In the genomic region with DNA sequence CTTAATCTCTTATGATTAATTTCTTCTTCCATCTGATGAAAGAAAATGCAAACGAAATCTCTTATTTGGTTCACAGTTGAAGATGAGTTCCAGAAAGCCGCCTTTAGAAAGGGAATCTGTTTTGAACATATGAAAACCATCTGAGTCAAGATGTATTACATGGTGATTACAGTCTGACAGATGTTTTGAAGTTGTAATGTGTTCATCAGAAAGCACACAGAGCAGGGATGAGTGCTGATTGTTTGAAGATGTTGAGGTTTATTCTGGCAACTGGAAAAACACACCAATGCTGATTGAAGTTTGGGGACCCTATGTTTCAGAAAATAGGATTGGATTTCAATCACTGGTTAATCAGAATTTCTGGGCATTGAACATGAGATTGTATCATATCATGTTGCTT, we compare ENCODE assay signal across 21 cellular contexts.
DNase-seq lines count a peak whose midpoint lies in the region; ATAC-seq, FAIRE-seq and TF ChIP-seq lines count a peak whose summit lies in the region.
"Had no signal": no experiment of that assay in that cellular context is flagged by ENCODE, and none has a peak within 500 bp of the region (broad histone marks: within the 10 kb centered on the region; RNA-seq: fewer than 3 reads in every experiment).

No MANE protein-coding gene starts in this region.

- H3K4me1 Mint-ChIP-seq in activated naive CD4-positive, alpha-beta T cell treated with anti-CD3 and anti-CD28 coated beads for 36 hours (ENCODE audit: low read depth): peaks cover 30% of the 10 kb centered on the region
- no peaks in the 10 kb centered on the region for H3K4me1 Mint-ChIP-seq in MCF 10A (ENCODE audit: insufficient read depth, unreplicated experiment)
- H3K4me1 Mint-ChIP-seq: B cell, H9 had no signal

- CTCF ChIA-PET in activated naive CD4-positive, alpha-beta T cell treated with anti-CD3 and anti-CD28 coated beads for 36 hours (lab: Charles Lee): no interaction called here
- CTCF ChIA-PET in H1 (lab: Charles Lee; ENCODE audit: partially characterized antibody): no interaction called here
- CTCF ChIA-PET in MCF 10A (lab: Yijun Ruan, JAX): no interaction called here

- H3K27ac ChIP-seq in HUES64 (ENCODE audit: low read depth, low read length): peak overlapping the region; percentile 98
- H3K27ac ChIP-seq in H1 (ENCODE audit: low read depth, low read length): peak overlapping the region; percentile 81; the same call in 1 of the 2 replicates
- H3K27ac ChIP-seq in iPS-20b (ENCODE audit: low read length): peak overlapping the region; percentile 94
- H3K27ac ChIP-seq: 22Rv1, BLaER1, C4-2B had no signal

- H3K36me3 ChIP-seq in HUES64 (ENCODE audit: insufficient read depth, low read length) (no peaks in the 10 kb centered on the region; the same call in 1 of the 2 replicates), H1 (ENCODE audit: control insufficient read depth in 2 of 4, insufficient read depth in 4 of 4, low read length in 3 of 4) (peaks cover 0 to 9% (median 4%) of the 10 kb centered on the region in 4 experiments; a peak in 2 of 8 replicates), iPS-20b (ENCODE audit: insufficient read depth, low read depth, low read length) (peaks cover 12% of the 10 kb centered on the region)
- H3K36me3 ChIP-seq: BLaER1 had no signal

- H3K9me3 Mint-ChIP-seq in activated naive CD4-positive, alpha-beta T cell treated with anti-CD3 and anti-CD28 coated beads for 36 hours: no peaks in the 10 kb centered on the region
- H3K9me3 Mint-ChIP-seq in MCF 10A (ENCODE audit: unreplicated experiment): no peaks in the 10 kb centered on the region
- H3K9me3 Mint-ChIP-seq: CD4-positive, CD25-positive, alpha-beta regulatory T cell; CD8-positive, alpha-beta T cell; H9 had no signal

- H3K27ac Mint-ChIP-seq in activated naive CD4-positive, alpha-beta T cell treated with anti-CD3 and anti-CD28 coated beads for 36 hours: peak overlapping the region; percentile 24
- H3K27ac Mint-ChIP-seq in MCF 10A (ENCODE audit: low read depth, unreplicated experiment): no peak overlapping the region
- H3K27ac Mint-ChIP-seq: B cell; CD4-positive, CD25-positive, alpha-beta regulatory T cell; CD8-positive, alpha-beta T cell; H9 had no signal

- H3K79me1 ChIP-seq in H1 (ENCODE audit: low read depth, low read length): no peaks in the 10 kb centered on the region

- H2BK120ac ChIP-seq in H1 (replicated peaks; ENCODE audit: low read depth, low read length): peak overlapping the region; percentile 78

- no peak overlapping the region for H2AFZ ChIP-seq in H1 (ENCODE audit: low read length)

- FAIRE-seq in H1 (lab: Jason Lieb, UNC): no peak
- FAIRE-seq in GM19239 (lab: Jason Lieb, UNC): no peak
- FAIRE-seq: A204.1, G401.6 had no signal

- no peak overlapping the region for H3K14ac ChIP-seq in H1 (ENCODE audit: insufficient read length)

- WGBS in HUES64: 11% methylated on average over 2 of the region's 2 CpGs
- 3% methylated on average over 2 of the region's 2 CpGs; no CpG with 5 or more reads in 1 of the 2 experiments for WGBS in H1 (ENCODE audit: extremely low coverage in 1 of 2, insufficient coverage in 1 of 2, insufficient read length in 1 of 2, insufficient replicate concordance in 2 of 2, low coverage in 1 of 2, low lambda C conversion rate in 2 of 2, missing lambda C conversion rate in 1 of 2), 2 experiments

- H3K4me1 ChIP-seq in HUES64 (ENCODE audit: insufficient read depth, low read length): peaks cover 43% of the 10 kb centered on the region
- H3K4me1 ChIP-seq in H1 (replicated peaks in 1 of 4; ENCODE audit: control insufficient read depth in 3 of 4, insufficient read depth in 4 of 4, low read length in 3 of 4): peaks cover 0 to 12% (median 4%) of the 10 kb centered on the region in 4 experiments; a peak in 4 of 7 replicates
- peaks cover 40% of the 10 kb centered on the region for H3K4me1 ChIP-seq in iPS-20b (ENCODE audit: insufficient read depth, low read length)
- H3K4me1 ChIP-seq: BLaER1, Caco-2 had no signal

- H3K4ac ChIP-seq in H1 (replicated peaks; ENCODE audit: insufficient read length, low read depth, low read length): peak overlapping the region; percentile 69

- intact Hi-C loops in activated naive CD4-positive, alpha-beta T cell treated with anti-CD3 and anti-CD28 coated beads for 36 hours (cut with micrococcal nuclease): no loop called here
- intact Hi-C loops in MCF 10A (cut with micrococcal nuclease): no loop called here

- H4K5ac ChIP-seq in H1 (ENCODE audit: insufficient read length, low read depth, low read length): peak overlapping the region; percentile 88

- no peak for ATAC-seq in HG03108 (IDR thresholded peaks at IDR 0.05; ENCODE audit: unreplicated experiment)
- ATAC-seq: CD8-positive, alpha-beta T cell; HCT116 had no signal

- H2AK5ac ChIP-seq in H1 (ENCODE audit: low read depth, low read length): no peak overlapping the region

- no peak overlapping the region for H2BK20ac ChIP-seq in H1 (ENCODE audit: low read length)

- peaks cover 2% of the 10 kb centered on the region for H3K36me3 Mint-ChIP-seq in activated naive CD4-positive, alpha-beta T cell treated with anti-CD3 and anti-CD28 coated beads for 36 hours (ENCODE audit: low read depth)
- no peaks in the 10 kb centered on the region for H3K36me3 Mint-ChIP-seq in MCF 10A (ENCODE audit: insufficient read depth, unreplicated experiment)
- H3K36me3 Mint-ChIP-seq: CD4-positive, CD25-positive, alpha-beta regulatory T cell had no signal

- no peak overlapping the region for H2BK15ac ChIP-seq in H1 (ENCODE audit: low read length)

- no peak overlapping the region for H3K4me3 Mint-ChIP-seq in activated naive CD4-positive, alpha-beta T cell treated with anti-CD3 and anti-CD28 coated beads for 36 hours
- H3K4me3 Mint-ChIP-seq in MCF 10A (ENCODE audit: unreplicated experiment): no peak overlapping the region
- H3K4me3 Mint-ChIP-seq: B cell; CD4-positive, CD25-positive, alpha-beta regulatory T cell; CD8-positive, alpha-beta T cell; H9 had no signal

- peak overlapping the region; percentile 60 for H3K9ac ChIP-seq in HUES64 (ENCODE audit: low read depth, low read length)
- H3K9ac ChIP-seq in H1 (replicated peaks in 1 of 4; ENCODE audit: extremely low read depth in 1 of 4, low read depth in 3 of 4, low read length in 3 of 4): no peak overlapping the region
- peak overlapping the region; percentile 77 for H3K9ac ChIP-seq in iPS-20b (ENCODE audit: low read depth, low read length)
- H3K9ac ChIP-seq: BLaER1 had no signal

- H3K27me3 ChIP-seq in HUES64 (ENCODE audit: insufficient read depth, low read length) (no peaks in the 10 kb centered on the region), H1 (replicated peaks in 1 of 4; ENCODE audit: control insufficient read depth in 3 of 4, extremely low read depth in 1 of 4, insufficient read depth in 3 of 4, low read length in 3 of 4) (no peaks in the 10 kb centered on the region), iPS-20b (ENCODE audit: insufficient read depth, low read length) (no peaks in the 10 kb centered on the region)
- H3K27me3 ChIP-seq: BLaER1 had no signal

- TF ChIP-seq POLR2A in H1 (IDR thresholded peaks at IDR 0.05; ENCODE audit: control extremely low read depth in 1 of 2, low read depth in 2 of 2, low read length in 2 of 2): no peak

- no TSS peak for BruUV-seq in MCF 10A (replicated peaks; lab: Mats Ljungman, UMichigan)

- no peaks in the 10 kb centered on the region for H3K23me2 ChIP-seq in H1 (ENCODE audit: low read depth, low read length)

- DNase-seq in activated naive CD4-positive, alpha-beta T cell treated with anti-CD3 and anti-CD28 coated beads for 36 hours: no peak
- no peak for DNase-seq in activated naive CD4-positive, alpha-beta T cell (lab: John Stamatoyannopoulos, UW)
- DNase-seq in H1 (ENCODE audit: low read depth in 1 of 2, low spot score in 2 of 2): no peak
- DNase-seq in GM19239 (ENCODE audit: insufficient read length, low spot score): no peak
- no peak for DNase-seq in MCF 10A (ENCODE audit: unreplicated experiment)
- DNase-seq: Caco-2; CD4-positive, CD25-positive, alpha-beta regulatory T cell; CD8-positive, alpha-beta T cell; DMS153; DND-41; H9 had no signal

- TF ChIP-seq RAD21 in H1 (IDR thresholded peaks at IDR 0.05 in 1 of 2, conservative IDR thresholded peaks at IDR 0.05 in 1 of 2; ENCODE audit: low read depth in 2 of 2, low read length in 2 of 2): no peak

- no peaks in the 10 kb centered on the region for H4K20me1 ChIP-seq in H1 (replicated peaks in 1 of 2; ENCODE audit: control insufficient read depth in 1 of 2, insufficient read depth in 2 of 2, low read length in 2 of 2)
- H4K20me1 ChIP-seq: BLaER1 had no signal

- peak overlapping the region; percentile 38 for H3K18ac ChIP-seq in H1 (ENCODE audit: extremely low read depth, low read length)

- peaks cover 0 to 25% of the 10 kb centered on the region in 2 experiments; a peak in 2 of 4 replicates for H3K79me2 ChIP-seq in H1 (ENCODE audit: control insufficient read depth in 1 of 2, insufficient read depth in 2 of 2, low read length in 2 of 2)

- no peak overlapping the region for H4K8ac ChIP-seq in H1 (ENCODE audit: extremely low read depth, insufficient read depth, low read length)

- H3K4me3 ChIP-seq in HUES64 (ENCODE audit: low read length) (peak overlapping the region; percentile 33; the same call in 1 of the 2 replicates), H1 (ENCODE audit: extremely low read depth in 1 of 4, insufficient read depth in 2 of 4, low read depth in 3 of 4, low read length in 4 of 4) (peak overlapping the region in 1 of 4 experiments; percentile 48; a peak in 1 of 8 replicates), iPS-20b (ENCODE audit: low read length) (peak overlapping the region; percentile 52; the same call in 1 of the 2 replicates)
- H3K4me3 ChIP-seq: BLaER1 had no signal

- no peak overlapping the region for H2BK12ac ChIP-seq in H1 (ENCODE audit: low read depth, low read length)

- H3K23ac ChIP-seq in H1 (ENCODE audit: insufficient read length): no peak overlapping the region

- POLR2A ChIA-PET in H1 (lab: Charles Lee; ENCODE audit: partially characterized antibody) (interaction anchor here (0.6 to 1.8 kb wide), 4 partner anchors 9 to 55 kb away, joined by 4 to 8 read pairs (median 5); no protein-coding TSS in a partner anchor), MCF 10A (lab: Yijun Ruan, JAX) (no interaction called here)

- no peak for TF ChIP-seq EP300 in H1 (IDR thresholded peaks at IDR 0.05; ENCODE audit: borderline replicate concordance in 1 of 2, low read depth in 2 of 2, low read length in 2 of 2)

- TF ChIP-seq CTCF in H1 (IDR thresholded peaks at IDR 0.05; ENCODE audit: control extremely low read depth in 1 of 3, insufficient read depth in 1 of 3, low read depth in 1 of 3, low read length in 3 of 3) (no peak), MCF 10A (IDR thresholded peaks at IDR 0.05; ENCODE audit: unreplicated experiment) (no peak)

- H3K56ac ChIP-seq in H1 (replicated peaks; ENCODE audit: insufficient read length, low read depth, low read length): peak overlapping the region; percentile 16

- H4K91ac ChIP-seq in H1 (replicated peaks; ENCODE audit: insufficient read length, low read length): peak overlapping the region; percentile 74

- H3K9me3 ChIP-seq in HUES64 (ENCODE audit: insufficient read depth, low read depth, low read length): 0 out of 2 replicates have a peak, but pooled peaks cover 3% of the 10 kb centered on the region
- H3K9me3 ChIP-seq in H1 (ENCODE audit: insufficient read depth in 2 of 2, low read depth in 1 of 2, low read length in 1 of 2): no peaks in the 10 kb centered on the region
- no peaks in the 10 kb centered on the region for H3K9me3 ChIP-seq in iPS-20b (ENCODE audit: insufficient read depth, low read depth, low read length)
- H3K9me3 ChIP-seq: BLaER1, Caco-2 had no signal

- H2BK5ac ChIP-seq in H1 (ENCODE audit: low read depth, low read length): peak overlapping the region; percentile 94; the same call in 1 of the 2 replicates

- H3K4me2 ChIP-seq in H1 (ENCODE audit: insufficient read depth in 1 of 2, low read depth in 2 of 2, low read length in 2 of 2): peak overlapping the region; percentile 57 to 82; a peak in 2 of 4 replicates
- H3K4me2 ChIP-seq: BLaER1 had no signal

- no peaks in the 10 kb centered on the region for H3K27me3 Mint-ChIP-seq in activated naive CD4-positive, alpha-beta T cell treated with anti-CD3 and anti-CD28 coated beads for 36 hours (ENCODE audit: low read depth)
- no peaks in the 10 kb centered on the region for H3K27me3 Mint-ChIP-seq in MCF 10A (ENCODE audit: insufficient read depth, unreplicated experiment)
- H3K27me3 Mint-ChIP-seq: B cell; CD4-positive, CD25-positive, alpha-beta regulatory T cell had no signal

Comparison
In these comparisons a context has a peak if more than half of its experiments do, and no peak if none do; other contexts are left out.
1. H3K9ac ChIP-seq: peak in HUES64 (single experiment) and iPS-20b (single experiment); none in H1 (0 of 4).
2. Peak in every context shown above with its lines, with median percentiles within 50 percentile points of each other: H3K27ac ChIP-seq.